ENCODE assay signal across 23 cellular contexts in genomic region chr21:17427157-17427556, GRCh38.
A peak's percentile ranks its signal among the peaks of the same experiment; 100 is the strongest.
DNase-seq lines count a peak whose midpoint lies in the region; ATAC-seq, FAIRE-seq and TF ChIP-seq lines count a peak whose summit lies in the region.
"Had no signal": no experiment of that assay in that cellular context is flagged by ENCODE, and none has a peak within 500 bp of the region (broad histone marks: within the 10 kb centered on the region; RNA-seq: fewer than 3 reads in every experiment).

No MANE protein-coding gene starts in this region.

- in situ Hi-C loops in SK-MEL-5 (cut with HindIII; ENCODE audit: low pct_unique_long_range_greater_than_20kb, low sequenced_read_pairs): no loop called here

- peak; percentile 92 for DNase-seq in SK-MEL-5 (ENCODE audit: low read depth, low spot score)
- DNase-seq in frontal cortex (ENCODE audit: low spot score in 2 of 2): peak in 1 of 2 donors; percentile 17
- DNase-seq in middle frontal gyrus (ENCODE audit: extremely low spot score, low spot score): peak; percentile 80
- DNase-seq in psoas muscle: no peak
- DNase-seq in AG20443 (ENCODE audit: low spot score): no peak
- DNase-seq: EL; GF-D8; IMR-90; NCI-H1092 treated with DMSO at 0.1 percent for 48 hours; NCI-H1436 treated with DMSO at 0.1 percent for 48 hours; NCI-H2029; NCI-H226; NCI-H510A treated with DMSO at 0.1 percent for 48 hours; NCI-H774; NK-92 treated with Interleukin-12 subunit alpha and Interleukin-12 subunit beta, amount 100 ng/mL, for 24 hours; RPMI8226; SHP77 had no signal

- intact Hi-C loops in psoas muscle (cut with DNase I): no loop called here

- H3K4me3 ChIP-seq in psoas muscle: no peak overlapping the region
- H3K4me3 ChIP-seq: SK-N-MC had no signal

- no peak for ATAC-seq in activated CD4-positive, CD25-positive, alpha-beta regulatory T cell treated with anti-CD3 and anti-CD28 coated beads, Interleukin-2, amount 50 U/mL, for 24 hours
- ATAC-seq in psoas muscle (no peak), HG02870 (IDR thresholded peaks at IDR 0.05; ENCODE audit: unreplicated experiment) (no peak)

- H3K27ac ChIP-seq in temporal lobe (ENCODE audit: low read depth, low read length) (peak overlapping the region; percentile 89), psoas muscle (no peak overlapping the region)
- H3K27ac ChIP-seq: KMS-11, SK-N-MC had no signal

- WGBS in psoas muscle, 3 donors: 61 to 71% (median 64%) methylated on average over 7 of the region's 7 CpGs

- no peaks in the 10 kb centered on the region for H3K4me1 ChIP-seq in psoas muscle

- no peaks in the 10 kb centered on the region for H3K36me3 ChIP-seq in psoas muscle (ENCODE audit: insufficient read depth in 1 of 2, low read depth in 1 of 2)

- no peak for TF ChIP-seq CTCF in psoas muscle (IDR thresholded peaks at IDR 0.05)

- no peaks in the 10 kb centered on the region for H3K9me3 ChIP-seq in psoas muscle

- H3K27me3 ChIP-seq in psoas muscle (ENCODE audit: insufficient read depth in 3 of 3, low read length in 2 of 3): no peaks in the 10 kb centered on the region

- FAIRE-seq in frontal cortex (lab: Jason Lieb, UNC): peak; percentile 84
- FAIRE-seq: H54 had no signal

Comparison
In these comparisons a context has a peak if more than half of its experiments do, and no peak if none do; other contexts are left out.
1. DNase-seq: peak in SK-MEL-5 (single experiment) and middle frontal gyrus (single experiment); none in psoas muscle (0 of 2) and AG20443 (single experiment).